Comparison of ENCODE assay signal across 21 cellular contexts in the genomic region with DNA sequence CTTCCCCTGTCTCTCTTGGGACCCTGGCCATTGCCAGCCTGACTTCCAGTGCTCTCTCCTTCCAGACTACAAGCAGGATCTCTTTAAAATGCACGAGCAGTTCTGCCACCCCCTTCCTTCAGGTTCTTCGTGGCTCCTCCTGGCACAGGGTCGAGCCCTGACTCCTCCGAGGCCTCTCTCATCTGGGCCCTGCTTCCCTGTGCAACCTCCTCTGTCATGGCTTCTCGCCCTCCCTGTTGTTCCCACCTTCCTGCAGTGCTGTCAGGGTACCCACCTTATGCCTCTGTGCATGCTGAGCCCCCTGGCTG. TPM values are rescaled to one million over a fixed set of nuclear protein-coding genes. Genes with fewer than 3 reads are reported as not detected.
DNase-seq lines count a peak whose midpoint lies in the region; ATAC-seq and TF ChIP-seq lines count a peak whose summit lies in the region.
"Had no signal": no experiment of that assay in that cellular context is flagged by ENCODE, and none has a peak within 500 bp of the region (broad histone marks: within the 10 kb centered on the region; RNA-seq: fewer than 3 reads in every experiment).

No MANE protein-coding gene starts in this region.

- no peaks in the 10 kb centered on the region for H3K36me3 ChIP-seq in neural progenitor cell
- H3K36me3 ChIP-seq: BLaER1 treated with 17β-estradiol and CSF1 and Interleukin-3, amounts not matched to agents 10 nM and 100 nM had no signal

- no peak overlapping the region for H2AFZ ChIP-seq in neural progenitor cell (replicated peaks)

- H3K9me3 ChIP-seq in neural progenitor cell (ENCODE audit: low read depth): no peaks in the 10 kb centered on the region
- H3K9me3 ChIP-seq: BLaER1 treated with 17β-estradiol and CSF1 and Interleukin-3, amounts not matched to agents 10 nM and 100 nM had no signal

- TF ChIP-seq CTCF in natural killer cell (IDR thresholded peaks at IDR 0.05) (no peak), neural progenitor cell (IDR thresholded peaks at IDR 0.05) (no peak)

- intact Hi-C loops in natural killer cell (cut with micrococcal nuclease): no loop called here

- peak; percentile 18 for DNase-seq in natural killer cell treated with Interleukin-12 subunit alpha and Interleukin-12 subunit beta and Interleukin-15 and Interleukin-18, amount 100 ng/mL, for 72 hours (ENCODE audit: low spot score)
- DNase-seq in natural killer cell (no peak), neural progenitor cell (ENCODE audit: low spot score) (no peak), NCI-H1694 (lab: John Stamatoyannopoulos, UW) (no peak), NCI-H1048 (lab: John Stamatoyannopoulos, UW) (no peak)
- no peak for DNase-seq in stimulated activated effector memory CD8-positive, alpha-beta T cell treated with anti-CD3 and anti-CD28 coated beads, Interleukin-12 subunit alpha, Interleukin-12 subunit beta, amount 100 ng/mL, for 72 hours (ENCODE audit: low spot score in 2 of 2)
- no peak for DNase-seq in stimulated activated CD4-positive, alpha-beta T cell treated with anti-CD3 and anti-CD28 coated beads, Interleukin-15, amount 100 ng/mL, for 24 hours
- DNase-seq: CD8-positive, alpha-beta memory T cell; COR-L47; DMS 273 treated with DMSO at 0.1 percent for 48 hours; DMS53; DND-41; EL; GOT3; H7; HFFc6 had no signal

- H3F3A ChIP-seq in neural progenitor cell (ENCODE audit: low read depth): no peaks in the 10 kb centered on the region

- H3K27me3 Mint-ChIP-seq in natural killer cell treated with Interleukin-12 subunit alpha and Interleukin-12 subunit beta and Interleukin-15 and Interleukin-18, amount 100 ng/mL, for 72 hours: peaks cover 7 to 25% of the 10 kb centered on the region in 2 donors
- H3K27me3 Mint-ChIP-seq in natural killer cell (ENCODE audit: low read depth in 2 of 2): peaks cover 0 to 13% of the 10 kb centered on the region in 2 donors
- H3K27me3 Mint-ChIP-seq in neural progenitor cell (ENCODE audit: insufficient read depth, low read depth): peaks cover 11% of the 10 kb centered on the region

- no peak overlapping the region for H3K4me3 Mint-ChIP-seq in natural killer cell treated with Interleukin-12 subunit alpha and Interleukin-12 subunit beta and Interleukin-15 and Interleukin-18, amount 100 ng/mL, for 72 hours
- H3K4me3 Mint-ChIP-seq in natural killer cell (no peak overlapping the region), neural progenitor cell (no peak overlapping the region)
- no peak overlapping the region for H3K4me3 Mint-ChIP-seq in stimulated activated effector memory CD8-positive, alpha-beta T cell treated with anti-CD3 and anti-CD28 coated beads, Interleukin-12 subunit alpha, Interleukin-12 subunit beta, amount 100 ng/mL, for 72 hours
- H3K4me3 Mint-ChIP-seq: B cell; CD8-positive, alpha-beta memory T cell; HFFc6 had no signal

- H3K4me1 Mint-ChIP-seq in natural killer cell treated with Interleukin-12 subunit alpha and Interleukin-12 subunit beta and Interleukin-15 and Interleukin-18, amount 100 ng/mL, for 72 hours (ENCODE audit: low read depth in 2 of 2): peaks cover 3 to 9% of the 10 kb centered on the region in 2 donors
- peaks cover 0 to 4% of the 10 kb centered on the region in 2 donors for H3K4me1 Mint-ChIP-seq in natural killer cell
- H3K4me1 Mint-ChIP-seq in neural progenitor cell: peaks cover 14% of the 10 kb centered on the region
- peaks cover 14% of the 10 kb centered on the region for H3K4me1 Mint-ChIP-seq in stimulated activated effector memory CD8-positive, alpha-beta T cell treated with anti-CD3 and anti-CD28 coated beads, Interleukin-12 subunit alpha, Interleukin-12 subunit beta, amount 100 ng/mL, for 72 hours
- H3K4me1 Mint-ChIP-seq: B cell had no signal

- H3K36me3 Mint-ChIP-seq in natural killer cell treated with Interleukin-12 subunit alpha and Interleukin-12 subunit beta and Interleukin-15 and Interleukin-18, amount 100 ng/mL, for 72 hours: no peaks in the 10 kb centered on the region
- H3K36me3 Mint-ChIP-seq in natural killer cell (no peaks in the 10 kb centered on the region), neural progenitor cell (no peaks in the 10 kb centered on the region)
- H3K36me3 Mint-ChIP-seq in stimulated activated effector memory CD8-positive, alpha-beta T cell treated with anti-CD3 and anti-CD28 coated beads, Interleukin-12 subunit alpha, Interleukin-12 subunit beta, amount 100 ng/mL, for 72 hours: no peaks in the 10 kb centered on the region
- H3K36me3 Mint-ChIP-seq: CD8-positive, alpha-beta memory T cell had no signal

- H3K79me2 ChIP-seq in neural progenitor cell (ENCODE audit: low read depth): no peaks in the 10 kb centered on the region

- H3K27me3 ChIP-seq in neural progenitor cell: no peaks in the 10 kb centered on the region
- H3K27me3 ChIP-seq: BLaER1 treated with 17β-estradiol and CSF1 and Interleukin-3, amounts not matched to agents 10 nM and 100 nM had no signal

- H4K20me1 ChIP-seq in neural progenitor cell (ENCODE audit: low read depth): no peaks in the 10 kb centered on the region
- H4K20me1 ChIP-seq: BLaER1 treated with 17β-estradiol and CSF1 and Interleukin-3, amounts not matched to agents 10 nM and 100 nM had no signal

- no peak overlapping the region for H3K27ac ChIP-seq in neural progenitor cell
- H3K27ac ChIP-seq: BLaER1 treated with 17β-estradiol and CSF1 and Interleukin-3, amounts not matched to agents 10 nM and 100 nM; HL-60 had no signal

- peaks cover 7% of the 10 kb centered on the region for H3K4me1 ChIP-seq in neural progenitor cell

- ATAC-seq in natural killer cell treated with Interleukin-12 subunit alpha and Interleukin-12 subunit beta and Interleukin-15 and Interleukin-18, amount 100 ng/mL, for 72 hours: peak in 1 of 2 donors; percentile 8
- ATAC-seq in natural killer cell: no peak
- ATAC-seq in stimulated activated effector memory CD8-positive, alpha-beta T cell treated with anti-CD3 and anti-CD28 coated beads, Interleukin-12 subunit alpha, Interleukin-12 subunit beta, amount 100 ng/mL, for 72 hours: peak; percentile 20
- ATAC-seq in GM18517 (IDR thresholded peaks at IDR 0.05; ENCODE audit: unreplicated experiment): no peak
- ATAC-seq: HCT116 had no signal

- no peak overlapping the region for H3K27ac Mint-ChIP-seq in natural killer cell treated with Interleukin-12 subunit alpha and Interleukin-12 subunit beta and Interleukin-15 and Interleukin-18, amount 100 ng/mL, for 72 hours
- H3K27ac Mint-ChIP-seq in natural killer cell (no peak overlapping the region), neural progenitor cell (peak overlapping the region; percentile 70)
- no peak overlapping the region for H3K27ac Mint-ChIP-seq in stimulated activated effector memory CD8-positive, alpha-beta T cell treated with anti-CD3 and anti-CD28 coated beads, Interleukin-12 subunit alpha, Interleukin-12 subunit beta, amount 100 ng/mL, for 72 hours
- H3K27ac Mint-ChIP-seq: B cell, HFFc6 had no signal

- H3K4me2 ChIP-seq in neural progenitor cell: no peak overlapping the region

- no peak overlapping the region for H3K4me3 ChIP-seq in neural progenitor cell
- H3K4me3 ChIP-seq: BLaER1 treated with 17β-estradiol and CSF1 and Interleukin-3, amounts not matched to agents 10 nM and 100 nM had no signal

- H3K9me3 Mint-ChIP-seq in natural killer cell treated with Interleukin-12 subunit alpha and Interleukin-12 subunit beta and Interleukin-15 and Interleukin-18, amount 100 ng/mL, for 72 hours: no peaks in the 10 kb centered on the region
- no peaks in the 10 kb centered on the region for H3K9me3 Mint-ChIP-seq in natural killer cell
- no peaks in the 10 kb centered on the region for H3K9me3 Mint-ChIP-seq in neural progenitor cell
- no peaks in the 10 kb centered on the region for H3K9me3 Mint-ChIP-seq in stimulated activated effector memory CD8-positive, alpha-beta T cell treated with anti-CD3 and anti-CD28 coated beads, Interleukin-12 subunit alpha, Interleukin-12 subunit beta, amount 100 ng/mL, for 72 hours
- H3K9me3 Mint-ChIP-seq: CD8-positive, alpha-beta memory T cell; HFFc6 had no signal

- H3K9ac ChIP-seq in neural progenitor cell: no peak overlapping the region
- H3K9ac ChIP-seq: BLaER1 treated with 17β-estradiol and CSF1 and Interleukin-3, amounts not matched to agents 10 nM and 100 nM had no signal

RNA-seq across cellular contexts. Expression of a gene that starts 56.7 kb away (rescaled TPM):
- total RNA-seq in natural killer cell treated with Interleukin-12 subunit alpha and Interleukin-12 subunit beta and Interleukin-15 and Interleukin-18, amount 100 ng/mL, for 72 hours: 1,000 to 10,000 TPM in 1 of 2 donors, 100 to 1,000 TPM in 1; 623 to 1,027 TPM
- total RNA-seq in natural killer cell (100 to 1,000 TPM; 797 to 996 (median 940) TPM), neural progenitor cell (ENCODE audit: low replicate concordance) (2,151 and 2,596 TPM in 2 replicates)
